ENCODE assay signal across 1 cellular context in genomic region chr17:64694207-64694606, GRCh38.
TF ChIP-seq lines count a peak whose summit lies in the region.

No MANE protein-coding gene starts in this region.

TF ChIP-seq in IMR-90, 13 proteins besides CTCF, POLR2A, EP300 and RAD21 (continued from another document):
- TF ChIP-seq FOS (IDR thresholded peaks at IDR 0.05; ENCODE audit: low read depth, low read length) (0 out of 2 replicates have a peak, but pooled peaks have one; percentile 24), CEBPB (IDR thresholded peaks at IDR 0.05; ENCODE audit: low read depth, low read length) (no peak), BHLHE40 (IDR thresholded peaks at IDR 0.05; ENCODE audit: low read depth, low read length) (no peak)
TF ChIP-seq in IMR-90: peak in this region for 1.
